Comparison of ENCODE assay signal across 12 cellular contexts in the genomic region with DNA sequence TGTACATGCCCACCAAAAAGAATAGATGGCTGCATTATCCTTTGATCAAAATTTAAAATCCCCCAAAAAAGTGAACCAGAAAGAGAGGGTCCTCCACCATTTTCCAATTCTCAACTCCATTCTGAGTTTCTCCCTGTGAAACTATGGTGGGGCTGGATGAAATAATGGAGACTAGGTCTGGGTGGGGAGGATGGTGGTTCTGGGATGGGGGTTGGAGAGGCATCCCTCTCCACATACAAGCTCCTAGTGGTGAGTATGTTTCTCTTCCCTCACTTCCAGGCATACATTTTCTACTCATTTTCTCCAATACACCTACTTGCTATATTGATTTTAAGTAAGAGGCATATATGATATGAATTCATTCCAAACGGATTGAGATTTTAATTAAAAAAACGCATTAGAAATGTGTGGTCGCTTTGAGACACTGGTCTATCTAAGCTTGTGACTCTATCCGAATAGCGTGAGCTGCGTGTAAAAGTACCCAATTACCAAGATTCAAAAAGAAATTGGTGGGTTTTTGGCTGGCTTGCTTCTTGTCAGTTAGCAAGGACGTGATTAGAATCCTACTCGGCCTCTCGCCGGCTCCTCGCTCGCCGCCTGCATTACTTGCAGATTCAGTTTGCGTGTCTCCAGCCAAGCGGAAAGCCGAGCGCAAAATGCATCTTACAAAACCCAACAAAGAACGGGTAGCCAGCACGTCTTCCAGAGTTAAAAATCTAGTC. TPM values are rescaled to one million over a fixed set of nuclear protein-coding genes. Genes with fewer than 3 reads are reported as not detected.
DNase-seq lines count a peak whose midpoint lies in the region; ATAC-seq and TF ChIP-seq lines count a peak whose summit lies in the region.
"Had no signal": no experiment of that assay in that cellular context is flagged by ENCODE, and none has a peak within 500 bp of the region (broad histone marks: within the 10 kb centered on the region; RNA-seq: fewer than 3 reads in every experiment).

No MANE protein-coding gene starts in this region.

- H3K27me3 ChIP-seq in endodermal cell (ENCODE audit: control insufficient read depth, insufficient read depth, low read length, poor library complexity, severe bottlenecking): peaks cover 100% of the 10 kb centered on the region

- ATAC-seq in HG02973 (IDR thresholded peaks at IDR 0.05; ENCODE audit: unreplicated experiment) (no peak), HG02623 (IDR thresholded peaks at IDR 0.05; ENCODE audit: unreplicated experiment) (no peak)

- H3K27ac ChIP-seq in endodermal cell (ENCODE audit: low read depth, low read length): peak overlapping the region; percentile 84
- H3K27ac ChIP-seq: right atrium auricular region had no signal

- no peak overlapping the region for H3K4me3 Mint-ChIP-seq in endodermal cell

- peaks cover 8% of the 10 kb centered on the region for H3K4me1 ChIP-seq in endodermal cell (ENCODE audit: control insufficient read depth, insufficient read depth, low read length)

- no peak overlapping the region for H3K9ac ChIP-seq in endodermal cell (ENCODE audit: extremely low read depth, low read length, poor library complexity, severe bottlenecking)

- peaks cover 18% of the 10 kb centered on the region for H3K9me3 Mint-ChIP-seq in endodermal cell

- DNase-seq in NCI-H82 (lab: John Stamatoyannopoulos, UW) (peak; percentile 24), NCI-H82 treated with DMSO at 0.1 percent for 48 hours (lab: John Stamatoyannopoulos, UW; ENCODE audit: unreplicated experiment) (no peak), NCI-H2227 treated with DMSO at 0.1 percent for 48 hours (lab: John Stamatoyannopoulos, UW) (peak; percentile 87), endodermal cell (peak; percentile 65), superior temporal gyrus (ENCODE audit: extremely low spot score) (peak; percentile 70), HPDE6-E6E7 (ENCODE audit: extremely low spot score) (no peak)
- DNase-seq: amniotic stem cell, T1000 had no signal

- no peak overlapping the region for H3K27ac Mint-ChIP-seq in endodermal cell

- peaks cover 3% of the 10 kb centered on the region for H3K36me3 Mint-ChIP-seq in endodermal cell (ENCODE audit: low read depth)

- peaks cover 18% of the 10 kb centered on the region for H3K9me3 ChIP-seq in endodermal cell (ENCODE audit: control insufficient read depth, low read length)

- no peaks in the 10 kb centered on the region for H3K36me3 ChIP-seq in endodermal cell (ENCODE audit: control insufficient read depth, insufficient read depth, low read length)
- H3K36me3 ChIP-seq: right atrium auricular region had no signal

- H3K4me3 ChIP-seq in endodermal cell (ENCODE audit: low read length): no peak overlapping the region
- H3K4me3 ChIP-seq: right atrium auricular region had no signal

- H3K27me3 Mint-ChIP-seq in endodermal cell (ENCODE audit: insufficient read depth): peaks cover 99% of the 10 kb centered on the region

- WGBS in endodermal cell (ENCODE audit: insufficient coverage in 1 of 2, insufficient read length in 1 of 2), 2 experiments: 4 to 6% methylated on average over 9 to 19 of the region's 19 CpGs

- H3K4me1 Mint-ChIP-seq in endodermal cell: peaks cover 31% of the 10 kb centered on the region

- TF ChIP-seq CTCF in endodermal cell (conservative IDR thresholded peaks at IDR 0.05): peak; percentile 39

RNA-seq across cellular contexts. Expression of gene ASCL1, which starts 3.5 kb away (rescaled TPM):
- not detected for total RNA-seq in endodermal cell
- polyA plus RNA-seq in endodermal cell (2013, experiment 1 of 2): 36.3 TPM
- polyA plus RNA-seq in endodermal cell (2013, experiment 2 of 2): 30.5 TPM
- total RNA-seq: mesenteric fat pad, right atrium auricular region had no signal

RNA-seq across cellular contexts. Expression of gene PAH, which starts 43.9 kb away (rescaled TPM):
- 1 to 10 TPM; 1.5 to 1.9 TPM for total RNA-seq in endodermal cell
- 0.07 TPM for polyA plus RNA-seq in endodermal cell (2013, experiment 1 of 2)
- polyA plus RNA-seq in endodermal cell (2013, experiment 2 of 2): 0.25 TPM
- total RNA-seq: mesenteric fat pad, right atrium auricular region had no signal

Comparison
In these comparisons a context has a peak if more than half of its experiments do, and no peak if none do; other contexts are left out.
1. DNase-seq: peak in NCI-H82 (single experiment), NCI-H2227 treated with DMSO at 0.1 percent for 48 hours (single experiment), endodermal cell (single experiment) and superior temporal gyrus (single experiment); none in NCI-H82 treated with DMSO at 0.1 percent for 48 hours (single experiment) and HPDE6-E6E7 (single experiment).